1 cellular context compared by ENCODE assay signal in genomic region chr1:117674521-117675400, GRCh38.
TF ChIP-seq lines count a peak whose summit lies in the region.

No MANE protein-coding gene starts in this region.

TF ChIP-seq in SK-N-SH treated with all-trans-retinoic acid at 6 μM for 48 hours, 23 proteins besides CTCF, POLR2A, EP300 and RAD21 (continued from another document):
- TF ChIP-seq ZC3H10 (CRISPR knock-in tag; IDR thresholded peaks at IDR 0.05) (no peak), ARNTL (CRISPR knock-in tag; IDR thresholded peaks at IDR 0.05; ENCODE audit: borderline replicate concordance, low read depth) (no peak), CSDC2 (CRISPR knock-in tag; IDR thresholded peaks at IDR 0.05) (no peak), SNAI2 (CRISPR knock-in tag; IDR thresholded peaks at IDR 0.05) (no peak), ISL1 (CRISPR knock-in tag; IDR thresholded peaks at IDR 0.05) (no peak), ZFP30 (CRISPR knock-in tag; IDR thresholded peaks at IDR 0.05) (no peak), ZFP3 (CRISPR knock-in tag; IDR thresholded peaks at IDR 0.05) (no peak), TCF4 (CRISPR knock-in tag; IDR thresholded peaks at IDR 0.05; ENCODE audit: borderline replicate concordance) (no peak), TSHZ2 (CRISPR knock-in tag; IDR thresholded peaks at IDR 0.05) (no peak), BACH2 (CRISPR knock-in tag; IDR thresholded peaks at IDR 0.05; ENCODE audit: borderline replicate concordance) (no peak)
